Comparison of ENCODE assay signal across 1 cellular context in the genomic region with DNA sequence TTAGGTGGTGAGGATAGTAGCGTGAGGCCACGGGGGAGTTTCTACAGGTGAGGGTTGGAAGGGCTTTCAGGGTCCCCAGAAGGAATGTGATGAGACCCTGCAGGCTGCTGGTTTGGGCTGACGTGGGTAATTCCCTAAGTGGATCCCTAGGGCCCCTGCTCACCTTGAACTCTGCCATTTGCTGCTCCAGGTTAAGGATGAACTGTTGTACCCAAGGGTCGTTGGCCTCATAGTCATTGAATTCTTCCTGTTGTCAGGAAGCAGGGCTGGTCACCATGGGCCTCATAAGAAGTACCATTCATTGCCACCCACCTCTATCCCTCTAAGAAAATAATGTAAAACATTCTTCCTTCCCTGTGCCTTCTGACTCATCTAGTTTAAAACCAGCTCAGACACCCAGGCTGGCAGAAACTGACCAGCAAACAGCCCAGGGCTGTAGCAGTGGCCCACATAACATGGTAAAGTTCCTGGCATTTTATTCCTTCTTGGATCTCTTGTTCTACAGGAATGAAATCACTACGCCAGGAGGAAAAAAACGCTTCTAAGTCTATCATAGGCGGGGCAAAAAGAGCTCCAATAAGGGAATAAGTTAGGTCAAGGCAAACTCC.
TF ChIP-seq lines count a peak whose summit lies in the region.

No MANE protein-coding gene starts in this region.

TF ChIP-seq in endothelial cell of umbilical vein, 7 proteins besides CTCF, POLR2A, EP300 and RAD21:
- no peak for TF ChIP-seq MYC (IDR thresholded peaks at IDR 0.05; ENCODE audit: low read depth, low read length)
- TF ChIP-seq FOS (IDR thresholded peaks at IDR 0.05; ENCODE audit: borderline replicate concordance, insufficient read depth, low read length): peak; percentile 20
